In genomic region chr17:58082870-58083490, GRCh38 we compare ENCODE assay signal across 2 cellular contexts.
TF ChIP-seq lines count a peak whose summit lies in the region.

Gene DYNLL2, plus strand, starts transcription at chr17:58083419. Its CDS starts 3,672 bp downstream, at chr17:58087091.

TF ChIP-seq in HEK293, 187 proteins besides CTCF, POLR2A, EP300 and RAD21 (continued from another document and continues in another):
- TF ChIP-seq ZNF791 (tag by site-specific recombination; IDR thresholded peaks at IDR 0.05), result no peak
- TF ChIP-seq ZNF23 (tag by site-specific recombination; IDR thresholded peaks at IDR 0.05; ENCODE audit: borderline replicate concordance), result no peak
- no peak for TF ChIP-seq ZNF146 (tag by site-specific recombination; IDR thresholded peaks at IDR 0.05)
- TF ChIP-seq WT1 (tag by site-specific recombination; IDR thresholded peaks at IDR 0.05), result peak; percentile 64
- no peak for TF ChIP-seq SCRT2 (tag by site-specific recombination; IDR thresholded peaks at IDR 0.05)
- 0 out of 2 replicates have a peak, but pooled peaks have one; percentile 17 for TF ChIP-seq SP2 (tag by site-specific recombination; IDR thresholded peaks at IDR 0.05)
- TF ChIP-seq ZSCAN16 (tag by site-specific recombination; IDR thresholded peaks at IDR 0.05), result no peak
- TF ChIP-seq ZNF747 (tag by site-specific recombination; IDR thresholded peaks at IDR 0.05), result no peak
- no peak for TF ChIP-seq ZNF148 (tag by site-specific recombination; IDR thresholded peaks at IDR 0.05; ENCODE audit: borderline replicate concordance)
- TF ChIP-seq ZNF514 (tag by site-specific recombination; IDR thresholded peaks at IDR 0.05), result no peak
- TF ChIP-seq ZNF645 (tag by site-specific recombination; IDR thresholded peaks at IDR 0.05), result no peak
- TF ChIP-seq ZFP41 (tag by site-specific recombination; IDR thresholded peaks at IDR 0.05; ENCODE audit: borderline replicate concordance), result no peak
- TF ChIP-seq ZBTB21 (tag by site-specific recombination; IDR thresholded peaks at IDR 0.05), result no peak
- no peak for TF ChIP-seq ZBTB17 (tag by site-specific recombination; IDR thresholded peaks at IDR 0.05)
- no peak for TF ChIP-seq PRDM1 (tag by site-specific recombination; IDR thresholded peaks at IDR 0.05)
- no peak for TF ChIP-seq TRIM28 (IDR thresholded peaks at IDR 0.05; ENCODE audit: borderline replicate concordance, low read length)
- TF ChIP-seq ZBTB1 (tag by site-specific recombination; IDR thresholded peaks at IDR 0.05), result no peak
- TF ChIP-seq ZNF555 (tag by site-specific recombination; conservative IDR thresholded peaks at IDR 0.05), result no peak
- no peak for TF ChIP-seq ZNF585B (tag by site-specific recombination; IDR thresholded peaks at IDR 0.05)
- TF ChIP-seq GLIS1 (tag by site-specific recombination; IDR thresholded peaks at IDR 0.05), result no peak
- TF ChIP-seq ZNF449 (tag by site-specific recombination; IDR thresholded peaks at IDR 0.05), result no peak
- no peak for TF ChIP-seq ZFP3 (tag by site-specific recombination; IDR thresholded peaks at IDR 0.05; ENCODE audit: low read depth)
- no peak for TF ChIP-seq ZNF133 (tag by site-specific recombination; IDR thresholded peaks at IDR 0.05)
- no peak for TF ChIP-seq ZNF239 (tag by site-specific recombination; IDR thresholded peaks at IDR 0.05)
- TF ChIP-seq KLF16 (tag by site-specific recombination; IDR thresholded peaks at IDR 0.05), result 0 out of 2 replicates have a peak, but pooled peaks have one; percentile 46
- no peak for TF ChIP-seq GLI2 (tag by site-specific recombination; IDR thresholded peaks at IDR 0.05; ENCODE audit: borderline replicate concordance, low read depth)
- no peak for TF ChIP-seq ZNF654 (tag by site-specific recombination; IDR thresholded peaks at IDR 0.05; ENCODE audit: low read depth)
- no peak for TF ChIP-seq ZNF596 (tag by site-specific recombination; IDR thresholded peaks at IDR 0.05)
- no peak for TF ChIP-seq HOXA7 (CRISPR knock-in tag; IDR thresholded peaks at IDR 0.05; ENCODE audit: borderline replicate concordance)
- TF ChIP-seq ZNF169 (tag by site-specific recombination; IDR thresholded peaks at IDR 0.05), result no peak
- TF ChIP-seq ZNF776 (tag by site-specific recombination; IDR thresholded peaks at IDR 0.05; ENCODE audit: borderline replicate concordance), result no peak
- no peak for TF ChIP-seq PRDM6 (tag by site-specific recombination; IDR thresholded peaks at IDR 0.05)
- no peak for TF ChIP-seq FEZF1 (tag by site-specific recombination; IDR thresholded peaks at IDR 0.05)

TF ChIP-seq in SK-N-SH, 30 proteins besides CTCF, POLR2A, EP300 and RAD21 (continued from another document):
- no peak for TF ChIP-seq MXI1 (IDR thresholded peaks at IDR 0.05; ENCODE audit: low read depth, low read length)
- peak; percentile 90 for TF ChIP-seq CHD2 (IDR thresholded peaks at IDR 0.05; ENCODE audit: low read length, partially characterized antibody)
- no peak for TF ChIP-seq GABPA (IDR thresholded peaks at IDR 0.05; ENCODE audit: low read depth)
- 0 out of 2 replicates have a peak, but pooled peaks have one; percentile 48 for TF ChIP-seq SIN3A (IDR thresholded peaks at IDR 0.05; ENCODE audit: borderline replicate concordance, low read depth, low read length)
- TF ChIP-seq MEF2A (IDR thresholded peaks at IDR 0.05; ENCODE audit: borderline replicate concordance, low read depth), result no peak
- TF ChIP-seq MAX (IDR thresholded peaks at IDR 0.05; ENCODE audit: low read depth), result no peak
- no peak for TF ChIP-seq GATA2 (CRISPR knock-in tag; IDR thresholded peaks at IDR 0.05)
- TF ChIP-seq TEAD4 (IDR thresholded peaks at IDR 0.05; ENCODE audit: borderline replicate concordance, insufficient read depth), result no peak
- peak; percentile 50; the same call in 1 of the 2 replicates for TF ChIP-seq TAF1 (IDR thresholded peaks at IDR 0.05; ENCODE audit: borderline replicate concordance, low read depth, low read length)
- peak; percentile 65 for TF ChIP-seq POLR2AphosphoS5 (IDR thresholded peaks at IDR 0.05; ENCODE audit: low read depth, low read length)
- TF ChIP-seq ZBTB33 (IDR thresholded peaks at IDR 0.05; ENCODE audit: borderline replicate concordance, low read depth), result no peak
- TF ChIP-seq USF1 (IDR thresholded peaks at IDR 0.05; ENCODE audit: borderline replicate concordance, low read depth), result no peak
- TF ChIP-seq EZH2phosphoT487 (IDR thresholded peaks at IDR 0.05; ENCODE audit: borderline replicate concordance, low read depth), result no peak
